Comparison of ENCODE assay signal across 32 cellular contexts in genomic region chr21:42066521-42066920, GRCh38. TPM values are rescaled to one million over a fixed set of nuclear protein-coding genes. Genes with fewer than 3 reads are reported as not detected.
DNase-seq lines count a peak whose midpoint lies in the region; ATAC-seq, FAIRE-seq and TF ChIP-seq lines count a peak whose summit lies in the region.
"Had no signal": no experiment of that assay in that cellular context is flagged by ENCODE, and none has a peak within 500 bp of the region (broad histone marks: within the 10 kb centered on the region; RNA-seq: fewer than 3 reads in every experiment).

No MANE protein-coding gene starts in this region.

- H3K27me3 Mint-ChIP-seq in progenitor cell of endocrine pancreas (peaks cover 3% of the 10 kb centered on the region), HFFc6 (ENCODE audit: insufficient read depth) (peaks cover 34% of the 10 kb centered on the region)

- TF ChIP-seq CTCF in WERI-Rb-1 (IDR thresholded peaks at IDR 0.05; ENCODE audit: low read depth, low read length) = no peak
- TF ChIP-seq CTCF in progenitor cell of endocrine pancreas (IDR thresholded peaks at IDR 0.05; ENCODE audit: unreplicated experiment) = no peak
- TF ChIP-seq CTCF in HFFc6 (IDR thresholded peaks at IDR 0.05) = no peak

- ATAC-seq in GM21786 (IDR thresholded peaks at IDR 0.05; ENCODE audit: unreplicated experiment) = no peak
- ATAC-seq: left lung, pancreas had no signal

- FAIRE-seq in GM12891 (lab: Jason Lieb, UNC) = peak; percentile 71
- FAIRE-seq: pancreas, urothelium cell line had no signal

- H3K36me3 ChIP-seq in WERI-Rb-1 = no peaks in the 10 kb centered on the region
- H3K36me3 ChIP-seq: HAP-1, left lung, pancreas, right atrium auricular region, SJSA1, spleen had no signal

- H3K4me3 Mint-ChIP-seq in progenitor cell of endocrine pancreas (ENCODE audit: low read depth) (no peak overlapping the region), HFFc6 (no peak overlapping the region)
- H3K4me3 Mint-ChIP-seq: central memory CD8-positive, alpha-beta T cell; nephron progenitor cell had no signal

- H3K9me3 ChIP-seq in WERI-Rb-1 (ENCODE audit: severe bottlenecking) = no peaks in the 10 kb centered on the region
- H3K9me3 ChIP-seq: HAP-1, left lung, pancreas, right atrium auricular region, SJSA1, spleen, testis had no signal

- H3K4me3 ChIP-seq in WERI-Rb-1 (ENCODE audit: low read depth, low read length) = no peak overlapping the region
- H3K4me3 ChIP-seq: HAP-1, left lung, pancreas, right atrium auricular region, SJSA1, spleen, testis had no signal

- H3K9me3 Mint-ChIP-seq in progenitor cell of endocrine pancreas (ENCODE audit: low read depth) (no peaks in the 10 kb centered on the region), HFFc6 (no peaks in the 10 kb centered on the region)
- H3K9me3 Mint-ChIP-seq: activated T-helper 2 cell treated with anti-CD3 and anti-CD28 coated beads, Interferon-gamma antibody, Interleukin-2, Interleukin-4, amounts not matched to agents 10 μg/mL and 5 μg/mL and 100 μg/mL, durations not matched to agents 14 hours and 24 hours and 36 hours; central memory CD8-positive, alpha-beta T cell; nephron progenitor cell had no signal

- TF ChIP-seq POLR2A in GM12891 (IDR thresholded peaks at IDR 0.05; ENCODE audit: low read depth, low read length) = no peak

- DNase-seq in NCI-H82 (lab: John Stamatoyannopoulos, UW) = peak; percentile 16
- DNase-seq in NCI-H82 treated with DMSO at 0.1 percent for 48 hours (lab: John Stamatoyannopoulos, UW; ENCODE audit: unreplicated experiment) = no peak
- no peak for DNase-seq in GM12891 (ENCODE audit: insufficient read length, low spot score)
- no peak for DNase-seq in WERI-Rb-1
- DNase-seq in progenitor cell of endocrine pancreas (ENCODE audit: low spot score, unreplicated experiment) = no peak
- DNase-seq in HFFc6 = no peak
- no peak for DNase-seq in OCI-M2 (lab: John Stamatoyannopoulos, UW; ENCODE audit: unreplicated experiment)
- DNase-seq: activated CD4-positive, alpha-beta T cell treated with anti-CD3 and anti-CD28 coated beads, Interleukin-2, amount 50 U/mL, for 4 hours; C1 segment of cervical spinal cord; hypothalamus; Kasumi-1; midbrain; NCI-H1048; NCI-H1930; nephron progenitor cell; pancreas; spleen; stimulated activated CD4-positive, alpha-beta T cell treated with anti-CD3 and anti-CD28 coated beads, Interleukin-4, amount 100 ng/mL, for 1 hour; stimulated activated naive CD4-positive, alpha-beta T cell; T-helper 2 cell; testis had no signal

- H3K27me3 ChIP-seq in WERI-Rb-1 (ENCODE audit: insufficient read depth, low read depth, severe bottlenecking) = no peaks in the 10 kb centered on the region
- H3K27me3 ChIP-seq: pancreas, right atrium auricular region, SJSA1, testis had no signal

- H3K27ac Mint-ChIP-seq in progenitor cell of endocrine pancreas (peak overlapping the region; percentile 86), HFFc6 (no peak overlapping the region)
- H3K27ac Mint-ChIP-seq: activated T-helper 2 cell treated with anti-CD3 and anti-CD28 coated beads, Interferon-gamma antibody, Interleukin-2, Interleukin-4, amounts not matched to agents 10 μg/mL and 5 μg/mL and 100 μg/mL, durations not matched to agents 14 hours and 24 hours and 36 hours; nephron progenitor cell had no signal

- peaks cover 26% of the 10 kb centered on the region for H3K4me1 Mint-ChIP-seq in progenitor cell of endocrine pancreas (ENCODE audit: low read depth)
- no peaks in the 10 kb centered on the region for H3K4me1 Mint-ChIP-seq in HFFc6 (ENCODE audit: low read depth)

- peak overlapping the region; percentile 36 for H3K27ac ChIP-seq in WERI-Rb-1
- H3K27ac ChIP-seq: left lung, pancreas, right atrium auricular region, SJSA1, spleen, testis had no signal

- H3K36me3 Mint-ChIP-seq in progenitor cell of endocrine pancreas (ENCODE audit: insufficient read depth) = no peaks in the 10 kb centered on the region
- no peaks in the 10 kb centered on the region for H3K36me3 Mint-ChIP-seq in HFFc6 (ENCODE audit: low read depth)

TF ChIP-seq in GM12891, 5 proteins besides CTCF, POLR2A, EP300 and RAD21:
- TF ChIP-seq SPI1 (IDR thresholded peaks at IDR 0.05; ENCODE audit: low read depth, low read length) = no peak
- no peak for TF ChIP-seq POU2F2 (IDR thresholded peaks at IDR 0.05; ENCODE audit: low read depth, low read length)
- TF ChIP-seq POLR2AphosphoS5 (IDR thresholded peaks at IDR 0.05; ENCODE audit: low read depth, low read length) = no peak
- no peak for TF ChIP-seq TAF1 (IDR thresholded peaks at IDR 0.05; ENCODE audit: low read depth, low read length)
- no peak for TF ChIP-seq PAX5 (IDR thresholded peaks at IDR 0.05; ENCODE audit: insufficient read depth, low read length, severe bottlenecking)
TF ChIP-seq in GM12891: peak in this region for 0.

RNA-seq across cellular contexts. Expression of gene UMODL1, which starts 4.6 kb away (rescaled TPM):
- 0.19 TPM for polyA plus RNA-seq in GM12891 (2012; ENCODE audit: low read depth, missing spikeins)
- total RNA-seq in progenitor cell of endocrine pancreas = 0.19 TPM in 1 of 2 replicates, not detected in the other
- total RNA-seq in HFFc6 (2021; fragmentation: NEBNext Ultra II Directional; extraction: Animal tissue kit (Norgen Biotek cat#: 25700)) = not detected
- total RNA-seq: activated T-helper 2 cell treated with anti-CD3 and anti-CD28 coated beads, Interferon-gamma antibody, Interleukin-2, Interleukin-4, amounts not matched to agents 10 μg/mL and 5 μg/mL and 100 μg/mL, durations not matched to agents 14 hours and 24 hours and 36 hours; dermis microvascular lymphatic vessel endothelial cell; fibroblast of lung; NCI-H460; right atrium auricular region; SJSA1 had no signal
- polyA plus RNA-seq: fibroblast of lung had no signal

RNA-seq across cellular contexts. Expression of gene ZBTB21, which starts 56.4 kb away (rescaled TPM):
- polyA plus RNA-seq in GM12891 (2012; ENCODE audit: low read depth, missing spikeins) = 6.1 TPM
- total RNA-seq in progenitor cell of endocrine pancreas = 15.7 and 18.6 TPM in 2 replicates
- total RNA-seq in HFFc6 (2021; fragmentation: NEBNext Ultra II Directional; extraction: Animal tissue kit (Norgen Biotek cat#: 25700)) = 10 to 100 TPM; 16.6 to 19.5 (median 18.9) TPM
